ENCODE assay signal across 10 cellular contexts in the genomic region with DNA sequence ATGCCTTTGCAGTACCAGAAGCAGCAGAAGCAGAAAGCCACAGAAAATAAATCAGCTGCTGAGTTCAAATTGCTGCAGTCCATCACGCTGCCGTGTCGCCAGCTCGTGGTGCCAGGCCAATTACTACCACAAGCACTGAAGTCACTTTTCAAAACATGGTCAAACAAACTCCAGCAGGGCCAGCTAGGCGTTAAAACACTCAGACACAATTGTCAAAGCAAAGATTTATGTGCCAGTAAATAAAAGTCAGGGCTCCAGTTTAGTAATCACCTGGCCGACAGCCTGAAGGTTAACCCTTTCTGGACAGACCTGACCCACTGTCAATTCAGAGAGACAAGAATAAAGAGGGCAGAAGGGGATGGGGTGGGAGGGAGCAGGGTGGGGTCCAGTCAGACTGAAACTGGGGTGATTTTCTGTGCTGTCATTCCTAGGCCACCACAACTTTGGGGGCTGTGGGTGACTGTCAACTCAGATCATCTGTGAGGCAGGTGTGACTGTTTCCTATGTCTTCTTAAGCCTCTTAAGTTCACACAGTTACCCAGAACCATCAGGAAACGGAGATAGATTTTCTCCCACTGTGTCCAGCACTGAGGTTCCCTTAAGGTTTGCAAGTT.
A peak's percentile ranks its signal among the peaks of the same experiment; 100 is the strongest.
DNase-seq lines count a peak whose midpoint lies in the region; ATAC-seq and TF ChIP-seq lines count a peak whose summit lies in the region.
"Had no signal": no experiment of that assay in that cellular context is flagged by ENCODE, and none has a peak within 500 bp of the region (broad histone marks: within the 10 kb centered on the region; RNA-seq: fewer than 3 reads in every experiment).

No MANE protein-coding gene starts in this region.

- no peak overlapping the region for H3K27ac ChIP-seq in mammary epithelial cell (ENCODE audit: insufficient read depth, low read depth, low read length)
- peak overlapping the region; percentile 31 for H3K27ac ChIP-seq in lower lobe of right lung
- H3K27ac ChIP-seq: C4-2B, VCaP had no signal

- no peaks in the 10 kb centered on the region for H3K9me3 ChIP-seq in mammary epithelial cell (replicated peaks; ENCODE audit: insufficient read depth, low read length)
- no peaks in the 10 kb centered on the region for H3K9me3 ChIP-seq in lower lobe of right lung

- H3K27me3 ChIP-seq in mammary epithelial cell (ENCODE audit: insufficient read depth, low read length) (no peaks in the 10 kb centered on the region), lower lobe of right lung (ENCODE audit: low read depth) (no peaks in the 10 kb centered on the region)

- in situ Hi-C loops in mammary epithelial cell (cut with MboI; ENCODE audit: low sequenced_read_pairs in 2 of 2), result no loop called here

- H4K20me1 ChIP-seq in mammary epithelial cell (ENCODE audit: insufficient read depth, low read length), result no peaks in the 10 kb centered on the region

- 81% methylated on average over 7 of the region's 7 CpGs for WGBS in mammary epithelial cell (ENCODE audit: low coverage, missing lambda C conversion rate)

- peak; percentile 16 for DNase-seq in MCF 10A (ENCODE audit: unreplicated experiment)
- DNase-seq in mammary epithelial cell, result no peak
- peak; percentile 9 for DNase-seq in NCI-H82 treated with DMSO at 0.1 percent for 48 hours (lab: John Stamatoyannopoulos, UW; ENCODE audit: unreplicated experiment)
- DNase-seq in lower lobe of right lung, result peak; percentile 45
- DNase-seq in foreskin fibroblast, result no peak
- no peak for DNase-seq in NCI-H446 (lab: John Stamatoyannopoulos, UW)
- no peak for DNase-seq in HUDEP-2 (lab: John Stamatoyannopoulos, UW; ENCODE audit: unreplicated experiment in 76 of 76)

- no peaks in the 10 kb centered on the region for H3K36me3 ChIP-seq in mammary epithelial cell (ENCODE audit: insufficient read depth, low read length)
- no peaks in the 10 kb centered on the region for H3K36me3 ChIP-seq in lower lobe of right lung

- ATAC-seq in HG03025 (IDR thresholded peaks at IDR 0.05; ENCODE audit: low FRiP score, unreplicated experiment) (peak; percentile 32), lower lobe of right lung (peak; percentile 17 to 25)

- H3K4me3 Mint-ChIP-seq in MCF 10A (ENCODE audit: unreplicated experiment), result no peak overlapping the region

- H3K4me2 ChIP-seq in mammary epithelial cell (ENCODE audit: insufficient read depth, low read depth, low read length), result no peak overlapping the region

- no peak overlapping the region for H3K27ac Mint-ChIP-seq in MCF 10A (ENCODE audit: low read depth, unreplicated experiment)

- intact Hi-C loops in MCF 10A (cut with micrococcal nuclease), result no loop called here
- intact Hi-C loops in mammary epithelial cell (cut with micrococcal nuclease), result no loop called here
- intact Hi-C loops in lower lobe of right lung (cut with DNase I), result no loop called here

- peaks cover 17% of the 10 kb centered on the region for H3K4me1 Mint-ChIP-seq in MCF 10A (ENCODE audit: insufficient read depth, unreplicated experiment)

- dilution Hi-C loops in mammary epithelial cell (cut with HindIII; ENCODE audit: low sequenced_read_pairs), result no loop called here

- H3K9ac ChIP-seq in mammary epithelial cell (ENCODE audit: insufficient read depth, low read length), result no peak overlapping the region

- H2AFZ ChIP-seq in mammary epithelial cell (ENCODE audit: low read depth, low read length), result no peak overlapping the region

- CTCF ChIA-PET in MCF 10A (lab: Yijun Ruan, JAX), result interaction anchor here (0.8 to 1.5 kb wide), 2 partner anchors 41 to 139 kb away, joined by 4 to 5 read pairs; no protein-coding TSS in a partner anchor
- CTCF ChIA-PET in mammary epithelial cell (lab: Charles Lee; ENCODE audit: low non-redundant PET), result interaction anchor here (0.6 kb wide), 1 partner anchor 427 kb away, joined by 3 read pairs; no protein-coding TSS in a partner anchor

- H3K79me2 ChIP-seq in mammary epithelial cell (ENCODE audit: insufficient read depth, low read length), result no peaks in the 10 kb centered on the region

- POLR2A ChIA-PET in MCF 10A (lab: Yijun Ruan, JAX), result no interaction called here

- TF ChIP-seq CTCF in MCF 10A (IDR thresholded peaks at IDR 0.05; ENCODE audit: unreplicated experiment), result no peak
- no peak for TF ChIP-seq CTCF in mammary epithelial cell (conservative IDR thresholded peaks at IDR 0.05 in 1 of 2, IDR thresholded peaks at IDR 0.05 in 1 of 2; ENCODE audit: extremely low read depth in 1 of 2, insufficient read depth in 1 of 2, low read depth in 1 of 2, low read length in 2 of 2)
- TF ChIP-seq CTCF in lower lobe of right lung (IDR thresholded peaks at IDR 0.05), result no peak
- no peak for TF ChIP-seq CTCF in foreskin fibroblast (IDR thresholded peaks at IDR 0.05; ENCODE audit: low read depth, low read length)

- BruUV-seq in MCF 10A (replicated peaks; lab: Mats Ljungman, UMichigan), result no TSS peak
- no TSS peak for BruUV-seq in mammary epithelial cell (replicated peaks; lab: Mats Ljungman, UMichigan)

- no peak overlapping the region for H3K4me3 ChIP-seq in mammary epithelial cell (replicated peaks in 1 of 3; ENCODE audit: insufficient read depth in 1 of 3, low read depth in 2 of 3, low read length in 3 of 3)
- H3K4me3 ChIP-seq in lower lobe of right lung, result no peak overlapping the region
- no peak overlapping the region for H3K4me3 ChIP-seq in foreskin fibroblast (ENCODE audit: low read depth in 1 of 2, low read length in 2 of 2)

- no peaks in the 10 kb centered on the region for H3K9me3 Mint-ChIP-seq in MCF 10A (ENCODE audit: unreplicated experiment)

- no peaks in the 10 kb centered on the region for H3K4me1 ChIP-seq in mammary epithelial cell (ENCODE audit: insufficient read depth, low read length)
- peaks cover 27% of the 10 kb centered on the region for H3K4me1 ChIP-seq in lower lobe of right lung

- no peaks in the 10 kb centered on the region for H3K27me3 Mint-ChIP-seq in MCF 10A (ENCODE audit: insufficient read depth, unreplicated experiment)

- H3K36me3 Mint-ChIP-seq in MCF 10A (ENCODE audit: insufficient read depth, unreplicated experiment), result no peaks in the 10 kb centered on the region

Comparison
In these comparisons a context has a peak if more than half of its experiments do, and no peak if none do; other contexts are left out.
1. DNase-seq: peak in MCF 10A (single experiment), NCI-H82 treated with DMSO at 0.1 percent for 48 hours (single experiment) and lower lobe of right lung (single experiment); none in mammary epithelial cell (single experiment), foreskin fibroblast (0 of 2), NCI-H446 (0 of 2) and HUDEP-2 (0 of 76).